1 cellular context compared by ENCODE assay signal in genomic region chr2:207327513-207327912, GRCh38.
TF ChIP-seq lines count a peak whose summit lies in the region.

No MANE protein-coding gene starts in this region.

TF ChIP-seq in IMR-90, 13 proteins besides CTCF, POLR2A, EP300 and RAD21 (continued from another document):
- TF ChIP-seq USF2 (IDR thresholded peaks at IDR 0.05; ENCODE audit: low read depth, low read length) (no peak), RFX5 (IDR thresholded peaks at IDR 0.05; ENCODE audit: low read depth, low read length) (no peak), SMC3 (IDR thresholded peaks at IDR 0.05; ENCODE audit: low read depth, low read length) (no peak), MXI1 (IDR thresholded peaks at IDR 0.05; ENCODE audit: borderline replicate concordance, low read depth, low read length) (no peak), CHD1 (IDR thresholded peaks at IDR 0.05; ENCODE audit: low read depth, low read length) (no peak), ELK1 (IDR thresholded peaks at IDR 0.05; ENCODE audit: borderline replicate concordance, low read depth, low read length) (no peak), MAZ (IDR thresholded peaks at IDR 0.05; ENCODE audit: borderline replicate concordance, low read depth, low read length) (no peak), CEBPB (IDR thresholded peaks at IDR 0.05; ENCODE audit: low read depth, low read length) (no peak), RCOR1 (IDR thresholded peaks at IDR 0.05; ENCODE audit: insufficient replicate concordance, low read length) (no peak), MAFK (IDR thresholded peaks at IDR 0.05; ENCODE audit: low read depth, low read length) (no peak), FOS (IDR thresholded peaks at IDR 0.05; ENCODE audit: low read depth, low read length) (no peak), NFE2L2 (IDR thresholded peaks at IDR 0.05; ENCODE audit: low read depth, low read length) (no peak)
